Comparison of ENCODE assay signal across 15 cellular contexts in genomic region chr9:27634879-27635278, GRCh38.
A peak's percentile ranks its signal among the peaks of the same experiment; 100 is the strongest.
DNase-seq lines count a peak whose midpoint lies in the region; ATAC-seq, FAIRE-seq and TF ChIP-seq lines count a peak whose summit lies in the region.
"Had no signal": no experiment of that assay in that cellular context is flagged by ENCODE, and none has a peak within 500 bp of the region (broad histone marks: within the 10 kb centered on the region; RNA-seq: fewer than 3 reads in every experiment).

No MANE protein-coding gene starts in this region.

- H3K27ac Mint-ChIP-seq in activated B cell treated with CpG ODN at 0.5 μM for 24 hours = no peak overlapping the region
- no peak overlapping the region for H3K27ac Mint-ChIP-seq in activated CD4-positive, alpha-beta T cell treated with anti-CD3 and anti-CD28 coated beads, Interleukin-2, amount 10 ng/mL, durations not matched to agents 7 days and 5 days
- H3K27ac Mint-ChIP-seq: GM23338, natural killer cell had no signal

- DNase-seq in GM12891 (ENCODE audit: insufficient read length, low spot score) (no peak), activated B cell treated with CpG ODN at 0.5 μM for 24 hours (no peak), mesenteric fat pad (ENCODE audit: low spot score) (no peak)
- DNase-seq in activated CD4-positive, alpha-beta T cell treated with anti-CD3 and anti-CD28 coated beads, Interleukin-2, amount 10 ng/mL, durations not matched to agents 7 days and 5 days = no peak
- DNase-seq in activated naive CD4-positive, alpha-beta T cell (lab: John Stamatoyannopoulos, UW) = no peak
- DNase-seq: hippocampal formation, natural killer cell, NCI-H1105 treated with DMSO at 0.1 percent for 48 hours, NCI-H510A treated with DMSO at 0.1 percent for 48 hours, tibial artery had no signal

- H3K9me3 Mint-ChIP-seq in activated B cell treated with CpG ODN at 0.5 μM for 24 hours = no peaks in the 10 kb centered on the region
- H3K9me3 Mint-ChIP-seq in activated CD4-positive, alpha-beta T cell treated with anti-CD3 and anti-CD28 coated beads, Interleukin-2, amount 10 ng/mL, durations not matched to agents 7 days and 5 days = no peaks in the 10 kb centered on the region
- H3K9me3 Mint-ChIP-seq: GM23338 had no signal

- H3K36me3 Mint-ChIP-seq in activated B cell treated with CpG ODN at 0.5 μM for 24 hours (ENCODE audit: low read depth) = no peaks in the 10 kb centered on the region
- H3K36me3 Mint-ChIP-seq in activated CD4-positive, alpha-beta T cell treated with anti-CD3 and anti-CD28 coated beads, Interleukin-2, amount 10 ng/mL, durations not matched to agents 7 days and 5 days (ENCODE audit: low read depth) = no peaks in the 10 kb centered on the region
- H3K36me3 Mint-ChIP-seq: natural killer cell had no signal

- no peak overlapping the region for H3K4me3 Mint-ChIP-seq in activated B cell treated with CpG ODN at 0.5 μM for 24 hours
- no peak overlapping the region for H3K4me3 Mint-ChIP-seq in activated CD4-positive, alpha-beta T cell treated with anti-CD3 and anti-CD28 coated beads, Interleukin-2, amount 10 ng/mL, durations not matched to agents 7 days and 5 days
- H3K4me3 Mint-ChIP-seq: GM23338, natural killer cell had no signal

- CTCF ChIA-PET in activated B cell treated with CpG ODN at 0.5 μM for 24 hours (lab: Charles Lee) = no interaction called here
- CTCF ChIA-PET in activated CD4-positive, alpha-beta T cell treated with anti-CD3 and anti-CD28 coated beads, Interleukin-2, amount 10 ng/mL, durations not matched to agents 7 days and 5 days (lab: Charles Lee) = interaction anchor here (0.7 kb wide), 1 partner anchor 1091 kb away, joined by 3 read pairs; no protein-coding TSS in a partner anchor

- ATAC-seq in GM21529 (IDR thresholded peaks at IDR 0.05; ENCODE audit: unreplicated experiment) (peak; percentile 65), HG03469 (IDR thresholded peaks at IDR 0.05; ENCODE audit: unreplicated experiment) (peak; percentile 76), activated B cell treated with CpG ODN at 0.5 μM for 24 hours (ENCODE audit: low read depth) (peak; percentile 21), GM18517 (IDR thresholded peaks at IDR 0.05; ENCODE audit: unreplicated experiment) (no peak)
- ATAC-seq: esophagus mucosa, GM23338, natural killer cell had no signal

- POLR2A ChIA-PET in activated B cell treated with CpG ODN at 0.5 μM for 24 hours (lab: Charles Lee) = interaction anchor here (0.9 kb wide), 1 partner anchor 62 kb away, joined by 8 read pairs; the partner anchor contains the start of gene C9orf72
- POLR2A ChIA-PET in activated CD4-positive, alpha-beta T cell treated with anti-CD3 and anti-CD28 coated beads, Interleukin-2, amount 10 ng/mL, durations not matched to agents 7 days and 5 days (lab: Charles Lee) = no interaction called here

- peaks cover 6% of the 10 kb centered on the region for H3K4me1 Mint-ChIP-seq in activated B cell treated with CpG ODN at 0.5 μM for 24 hours
- H3K4me1 Mint-ChIP-seq in activated CD4-positive, alpha-beta T cell treated with anti-CD3 and anti-CD28 coated beads, Interleukin-2, amount 10 ng/mL, durations not matched to agents 7 days and 5 days = no peaks in the 10 kb centered on the region
- H3K4me1 Mint-ChIP-seq: natural killer cell had no signal

- intact Hi-C loops in activated B cell treated with CpG ODN at 0.5 μM for 24 hours (cut with micrococcal nuclease) = no loop called here

- TF ChIP-seq POLR2A in GM12891 (IDR thresholded peaks at IDR 0.05; ENCODE audit: low read depth, low read length) = no peak

- peaks cover 11% of the 10 kb centered on the region for H3K27me3 Mint-ChIP-seq in activated B cell treated with CpG ODN at 0.5 μM for 24 hours
- peaks cover 10% of the 10 kb centered on the region for H3K27me3 Mint-ChIP-seq in activated CD4-positive, alpha-beta T cell treated with anti-CD3 and anti-CD28 coated beads, Interleukin-2, amount 10 ng/mL, durations not matched to agents 7 days and 5 days

- FAIRE-seq in GM12891 (lab: Jason Lieb, UNC) = no peak

- no peak for TF ChIP-seq CTCF in activated B cell treated with CpG ODN at 0.5 μM for 24 hours (IDR thresholded peaks at IDR 0.05)

TF ChIP-seq in GM12891, 5 proteins besides CTCF, POLR2A, EP300 and RAD21:
- TF ChIP-seq POU2F2 (IDR thresholded peaks at IDR 0.05; ENCODE audit: low read depth, low read length) = no peak
- TF ChIP-seq SPI1 (IDR thresholded peaks at IDR 0.05; ENCODE audit: low read depth, low read length) = peak; percentile 65
